In genomic region chr4:26758899-26759298, GRCh38 we compare ENCODE assay signal across 10 cellular contexts.
"Had no signal": no experiment of that assay in that cellular context is flagged by ENCODE, and none has a peak within 500 bp of the region (broad histone marks: within the 10 kb centered on the region; RNA-seq: fewer than 3 reads in every experiment).

No MANE protein-coding gene starts in this region.

- H2AFZ ChIP-seq: GM23248 had no signal

- DNase-seq: GM23248, GOT3, H9, HCEC 1CT, HFFc6, Karpas-422, KBM-7 had no signal

- H3K4me2 ChIP-seq: KMS-11 had no signal

- H3K4me3 ChIP-seq: GM23248 had no signal

- FAIRE-seq: H54 had no signal

- H3K9ac ChIP-seq: GM23248, KMS-11 had no signal

- H3K27ac ChIP-seq: GM23248, HL-60, KMS-11 had no signal
